In genomic region chr12:120367924-120368788, GRCh38 we compare ENCODE assay signal across 1 cellular context.
TF ChIP-seq lines count a peak whose summit lies in the region.

No MANE protein-coding gene starts in this region.

TF ChIP-seq in HEK293, 187 proteins besides CTCF, POLR2A, EP300 and RAD21 (continued from another document):
- no peak for TF ChIP-seq ZNF26 (tag by site-specific recombination; IDR thresholded peaks at IDR 0.05)
- TF ChIP-seq ZNF292 (tag by site-specific recombination; IDR thresholded peaks at IDR 0.05; ENCODE audit: borderline replicate concordance, low read depth) = no peak
- no peak for TF ChIP-seq ZNF645 (tag by site-specific recombination; IDR thresholded peaks at IDR 0.05)
- peak; percentile 53 for TF ChIP-seq ZXDB (tag by site-specific recombination; IDR thresholded peaks at IDR 0.05)
- TF ChIP-seq BCL6B (tag by site-specific recombination; IDR thresholded peaks at IDR 0.05) = no peak
- no peak for TF ChIP-seq ZNF560 (tag by site-specific recombination; IDR thresholded peaks at IDR 0.05; ENCODE audit: borderline replicate concordance)
- no peak for TF ChIP-seq ZNF76 (tag by site-specific recombination; IDR thresholded peaks at IDR 0.05; ENCODE audit: borderline replicate concordance, low read depth)
- peak; percentile 58 for TF ChIP-seq ZBTB26 (tag by site-specific recombination; optimal IDR thresholded peaks at IDR 0.05)
- TF ChIP-seq ZSCAN4 (tag by site-specific recombination; IDR thresholded peaks at IDR 0.05) = no peak
- TF ChIP-seq WT1 (tag by site-specific recombination; IDR thresholded peaks at IDR 0.05) = 0 out of 2 replicates have a peak, but pooled peaks have one; percentile 19
- TF ChIP-seq HIC1 (tag by site-specific recombination; IDR thresholded peaks at IDR 0.05) = no peak
- peak; percentile 81 for TF ChIP-seq ZNF600 (tag by site-specific recombination; IDR thresholded peaks at IDR 0.05)
- TF ChIP-seq ZNF529 (tag by site-specific recombination; IDR thresholded peaks at IDR 0.05; ENCODE audit: insufficient replicate concordance) = no peak
- 0 out of 2 replicates have a peak, but pooled peaks have one; percentile 12 for TF ChIP-seq ZNF629 (tag by site-specific recombination; IDR thresholded peaks at IDR 0.05)
- peak; percentile 61 for TF ChIP-seq ZFHX2 (tag by site-specific recombination; conservative IDR thresholded peaks at IDR 0.05)
- no peak for TF ChIP-seq YY1 (tag by site-specific recombination; IDR thresholded peaks at IDR 0.05)
- TF ChIP-seq ZNF768 (tag by site-specific recombination; IDR thresholded peaks at IDR 0.05) = no peak
- no peak for TF ChIP-seq ZNF549 (tag by site-specific recombination; IDR thresholded peaks at IDR 0.05)
- TF ChIP-seq ZNF302 (tag by site-specific recombination; IDR thresholded peaks at IDR 0.05; ENCODE audit: low read depth) = no peak
- TF ChIP-seq ZNF404 (tag by site-specific recombination; IDR thresholded peaks at IDR 0.05) = no peak
- no peak for TF ChIP-seq ZNF777 (tag by site-specific recombination; IDR thresholded peaks at IDR 0.05; ENCODE audit: borderline replicate concordance)
- no peak for TF ChIP-seq ZNF580 (tag by site-specific recombination; IDR thresholded peaks at IDR 0.05)
- TF ChIP-seq ZNF610 (tag by site-specific recombination; IDR thresholded peaks at IDR 0.05; ENCODE audit: borderline replicate concordance) = no peak
- no peak for TF ChIP-seq ZNF2 (tag by site-specific recombination; IDR thresholded peaks at IDR 0.05)
- TF ChIP-seq PRDM10 (tag by site-specific recombination; IDR thresholded peaks at IDR 0.05) = peak; percentile 96
- no peak for TF ChIP-seq ZNF585B (tag by site-specific recombination; IDR thresholded peaks at IDR 0.05)
- no peak for TF ChIP-seq ZNF701 (tag by site-specific recombination; IDR thresholded peaks at IDR 0.05)
- TF ChIP-seq GLIS2 (tag by site-specific recombination; IDR thresholded peaks at IDR 0.05) = peak; percentile 60; the same call in 1 of the 2 replicates
- no peak for TF ChIP-seq ZFP69B (tag by site-specific recombination; IDR thresholded peaks at IDR 0.05)
- TF ChIP-seq ZNF544 (tag by site-specific recombination; IDR thresholded peaks at IDR 0.05) = no peak
- no peak for TF ChIP-seq ZNF121 (tag by site-specific recombination; IDR thresholded peaks at IDR 0.05)
- no peak for TF ChIP-seq ZNF16 (tag by site-specific recombination; IDR thresholded peaks at IDR 0.05; ENCODE audit: low read depth)
- 0 out of 2 replicates have a peak, but pooled peaks have one; percentile 4 for TF ChIP-seq KLF1 (tag by site-specific recombination; IDR thresholded peaks at IDR 0.05)
- peak; percentile 83 for TF ChIP-seq ZNF398 (tag by site-specific recombination; IDR thresholded peaks at IDR 0.05)
- TF ChIP-seq KLF8 (tag by site-specific recombination; IDR thresholded peaks at IDR 0.05) = no peak; the same call in 1 of the 2 replicates
- no peak for TF ChIP-seq ZNF112 (tag by site-specific recombination; IDR thresholded peaks at IDR 0.05)
- no peak for TF ChIP-seq ZNF140 (tag by site-specific recombination; IDR thresholded peaks at IDR 0.05)
- no peak for TF ChIP-seq SCRT1 (tag by site-specific recombination; IDR thresholded peaks at IDR 0.05; ENCODE audit: borderline replicate concordance)
- peak; percentile 75; the same call in 1 of the 2 replicates for TF ChIP-seq KLF17 (tag by site-specific recombination; IDR thresholded peaks at IDR 0.05)
- 0 out of 2 replicates have a peak, but pooled peaks have one; percentile 31 for TF ChIP-seq ZNF423 (tag by site-specific recombination; IDR thresholded peaks at IDR 0.05)
- no peak for TF ChIP-seq ZNF473 (tag by site-specific recombination; IDR thresholded peaks at IDR 0.05)
- TF ChIP-seq ZNF223 (tag by site-specific recombination; IDR thresholded peaks at IDR 0.05) = no peak
TF ChIP-seq in HEK293: peak in this region for 16.
